8 cellular contexts compared by ENCODE assay signal in the genomic region with DNA sequence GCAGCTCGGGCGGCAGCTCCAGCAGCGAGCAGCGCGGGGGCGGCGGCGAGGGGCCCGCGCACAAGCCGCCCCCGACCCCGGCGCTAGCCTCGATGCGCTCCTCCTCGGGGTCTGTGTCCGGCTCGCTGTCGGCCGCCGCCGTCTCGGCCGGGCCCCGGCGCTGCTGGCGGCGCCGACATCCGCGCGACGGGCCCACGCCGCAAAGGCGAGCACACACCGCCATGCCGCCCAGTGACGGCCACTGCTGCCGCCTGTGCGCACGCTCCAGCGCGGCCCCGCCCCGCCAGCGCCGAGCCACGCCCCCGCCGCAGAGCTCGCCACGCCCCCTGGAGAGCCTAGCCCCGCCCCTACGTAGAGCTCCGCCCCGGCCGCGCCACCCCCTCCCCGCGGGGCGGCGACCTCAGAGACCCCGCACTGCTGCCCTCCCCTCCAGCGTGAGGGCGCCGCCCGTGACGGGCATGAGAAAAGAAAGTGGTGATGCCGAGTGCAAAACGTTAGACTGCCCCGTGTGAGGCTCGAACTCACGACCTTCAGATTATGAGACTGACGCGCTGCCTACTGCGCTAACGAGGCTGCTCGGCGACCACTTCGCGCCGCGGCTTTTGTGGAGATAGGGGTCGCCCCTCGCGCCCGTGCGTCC. TPM values are rescaled to one million over a fixed set of nuclear protein-coding genes. Genes with fewer than 3 reads are reported as not detected.
DNase-seq lines count a peak whose midpoint lies in the region; ATAC-seq and TF ChIP-seq lines count a peak whose summit lies in the region.

A gene with protein sequence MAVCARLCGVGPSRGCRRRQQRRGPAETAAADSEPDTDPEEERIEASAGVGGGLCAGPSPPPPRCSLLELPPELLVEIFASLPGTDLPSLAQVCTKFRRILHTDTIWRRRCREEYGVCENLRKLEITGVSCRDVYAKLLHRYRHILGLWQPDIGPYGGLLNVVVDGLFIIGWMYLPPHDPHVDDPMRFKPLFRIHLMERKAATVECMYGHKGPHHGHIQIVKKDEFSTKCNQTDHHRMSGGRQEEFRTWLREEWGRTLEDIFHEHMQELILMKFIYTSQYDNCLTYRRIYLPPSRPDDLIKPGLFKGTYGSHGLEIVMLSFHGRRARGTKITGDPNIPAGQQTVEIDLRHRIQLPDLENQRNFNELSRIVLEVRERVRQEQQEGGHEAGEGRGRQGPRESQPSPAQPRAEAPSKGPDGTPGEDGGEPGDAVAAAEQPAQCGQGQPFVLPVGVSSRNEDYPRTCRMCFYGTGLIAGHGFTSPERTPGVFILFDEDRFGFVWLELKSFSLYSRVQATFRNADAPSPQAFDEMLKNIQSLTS (minus strand): TSS at position 255 of the 640 bp plus-strand sequence. CDS start 32 bp downstream, at position 223.

- POLR2A ChIA-PET in activated B cell treated with CpG ODN at 0.5 μM for 24 hours (lab: Charles Lee), result interaction anchor here (0.6 to 3.8 kb wide), 16 partner anchors 10 to 1401 kb away, joined by 3 to 48 read pairs (median 3); partner anchors contain the start of genes C16orf95 and MAP1LC3B

- intact Hi-C loops in activated B cell treated with CpG ODN at 0.5 μM for 24 hours (cut with micrococcal nuclease), result loop anchor here (1.0 to 10.0 kb wide), 8 partner anchors 9 to 1829 kb away; partner anchors contain the start of genes C16orf74, C16orf95, GSE1 and IL17C

- peaks cover 65% of the 10 kb centered on the region for H3K4me1 Mint-ChIP-seq in activated B cell treated with CpG ODN at 0.5 μM for 24 hours

- H3K4me3 Mint-ChIP-seq in activated B cell treated with CpG ODN at 0.5 μM for 24 hours, result peak within 1 kb of the TSS; percentile 89

- CTCF ChIA-PET in activated B cell treated with CpG ODN at 0.5 μM for 24 hours (lab: Charles Lee), result interaction anchor here (0.9 to 3.5 kb wide), 5 partner anchors 9 to 252 kb away, joined by 3 to 21 read pairs (median 6); partner anchors contain the start of genes C16orf95 and MAP1LC3B

- H3K4me3 ChIP-seq in cardiac fibroblast (replicated peaks in 1 of 2; ENCODE audit: low read depth in 2 of 2, low read length in 2 of 2), result peak within 1 kb of the TSS; percentile 75 to 77

- peak within 1 kb of the TSS; percentile 96 for H3K27ac Mint-ChIP-seq in activated B cell treated with CpG ODN at 0.5 μM for 24 hours

- DNase-seq in NCI-H2196 (lab: John Stamatoyannopoulos, UW; ENCODE audit: unreplicated experiment) (peak; percentile 83), activated B cell treated with CpG ODN at 0.5 μM for 24 hours (peak; percentile 95), cardiac fibroblast (ENCODE audit: low read depth in 2 of 2) (peak; percentile 93 to 94), iris pigment epithelial cell (ENCODE audit: low read depth) (peak; percentile 90)
- peak; percentile 92 for DNase-seq in stimulated activated CD4-positive, alpha-beta T cell treated with anti-CD3 and anti-CD28 coated beads, Interleukin-12 subunit alpha, Interleukin-12 subunit beta, amount 100 ng/mL, for 4 hours

- peaks cover 3% of the 10 kb centered on the region for H3K36me3 Mint-ChIP-seq in activated B cell treated with CpG ODN at 0.5 μM for 24 hours (ENCODE audit: low read depth)

- peaks cover 2% of the 10 kb centered on the region for H3K27me3 Mint-ChIP-seq in activated B cell treated with CpG ODN at 0.5 μM for 24 hours

- no peaks in the 10 kb centered on the region for H3K9me3 Mint-ChIP-seq in activated B cell treated with CpG ODN at 0.5 μM for 24 hours

- TF ChIP-seq CTCF in 22Rv1 (IDR thresholded peaks at IDR 0.05), result no peak
- no peak for TF ChIP-seq CTCF in activated B cell treated with CpG ODN at 0.5 μM for 24 hours (IDR thresholded peaks at IDR 0.05)
- no peak for TF ChIP-seq CTCF in cardiac fibroblast (IDR thresholded peaks at IDR 0.05; ENCODE audit: low read depth, low read length)

- H3K27ac ChIP-seq in 22Rv1, result peak within 1 kb of the TSS; percentile 76

- ATAC-seq in GM18511 (IDR thresholded peaks at IDR 0.05; ENCODE audit: unreplicated experiment), result peak; percentile 50
- peak; percentile 58 for ATAC-seq in HG03045 (IDR thresholded peaks at IDR 0.05; ENCODE audit: unreplicated experiment)
- peak; percentile 65 for ATAC-seq in activated B cell treated with CpG ODN at 0.5 μM for 24 hours (ENCODE audit: low read depth)

RNA-seq across cellular contexts. Expression of the gene that starts here (rescaled TPM):
- total RNA-seq in activated B cell treated with CpG ODN at 0.5 μM for 24 hours, result 26.0 and 27.1 TPM in 2 replicates

Comparison
In these comparisons a context has a peak if more than half of its experiments do, and no peak if none do; other contexts are left out.
1. Peak in every context shown above with its lines: DNase-seq, ATAC-seq, H3K4me3 ChIP-seq and H3K27ac ChIP-seq.